ENCODE assay signal across 8 cellular contexts in genomic region chr1:145977486-145978476, GRCh38. TPM values are rescaled to one million over a fixed set of nuclear protein-coding genes. Genes with fewer than 3 reads are reported as not detected.
DNase-seq lines count a peak whose midpoint lies in the region; ATAC-seq and TF ChIP-seq lines count a peak whose summit lies in the region.

No MANE protein-coding gene starts in this region.

- H3K27me3 Mint-ChIP-seq in activated T-cell treated with anti-CD3 and anti-CD28 coated beads, Interleukin-2, amount 50 U/mL, for 24 hours, result no peaks in the 10 kb centered on the region

- peaks cover 3% of the 10 kb centered on the region for H3K36me3 Mint-ChIP-seq in activated T-cell treated with anti-CD3 and anti-CD28 coated beads, Interleukin-2, amount 50 U/mL, for 24 hours (ENCODE audit: low read depth)

- H3K79me2 ChIP-seq in PC-3 (ENCODE audit: low read length), result no peaks in the 10 kb centered on the region

- POLR2A ChIA-PET in PC-3 (lab: Charles Lee; ENCODE audit: unreplicated experiment), result no interaction called here

- H3K4me1 ChIP-seq in PC-3 (ENCODE audit: insufficient read depth, low read length) (peaks cover 37% of the 10 kb centered on the region), esophagus squamous epithelium (peaks cover 39 to 60% (median 50%) of the 10 kb centered on the region in 3 donors)

- peaks cover 30% of the 10 kb centered on the region for H3K4me1 Mint-ChIP-seq in activated T-cell treated with anti-CD3 and anti-CD28 coated beads, Interleukin-2, amount 50 U/mL, for 24 hours (ENCODE audit: low read depth)

- no peaks in the 10 kb centered on the region for H3K9me3 Mint-ChIP-seq in activated T-cell treated with anti-CD3 and anti-CD28 coated beads, Interleukin-2, amount 50 U/mL, for 24 hours

- intact Hi-C loops in PC-3 (cut with micrococcal nuclease), result loop anchor here (1.0 to 2.0 kb wide), 3 partner anchors 30 to 51 kb away; partner anchors contain the start of gene RBM8A
- intact Hi-C loops in esophagus squamous epithelium (cut with DNase I), result loop anchor here (2.0 kb wide), 1 partner anchor 29 kb away; no protein-coding TSS in a partner anchor

- CTCF ChIA-PET in PC-3 (lab: Charles Lee), result interaction anchor here (0.6 to 3.0 kb wide), 4 partner anchors 20 to 86 kb away, joined by 3 to 34 read pairs (median 8); partner anchors contain the start of gene LIX1L

- H4K20me1 ChIP-seq in PC-3 (ENCODE audit: low read length), result no peaks in the 10 kb centered on the region

- peak overlapping the region; percentile 75 for H2AFZ ChIP-seq in PC-3 (ENCODE audit: low read length)

- no peaks in the 10 kb centered on the region for H3K27me3 ChIP-seq in PC-3 (ENCODE audit: low read length)
- H3K27me3 ChIP-seq in esophagus squamous epithelium, result no peaks in the 10 kb centered on the region

- TF ChIP-seq POLR2A in esophagus squamous epithelium (IDR thresholded peaks at IDR 0.05), result no peak

- H3K4me2 ChIP-seq in PC-3 (ENCODE audit: low read length), result peak overlapping the region; percentile 79

- H3K4me3 Mint-ChIP-seq in activated T-cell treated with anti-CD3 and anti-CD28 coated beads, Interleukin-2, amount 50 U/mL, for 24 hours, result peak overlapping the region; percentile 47

- 15 to 20% methylated on average over 8 to 9 of the region's 9 CpGs for WGBS in esophagus squamous epithelium, 2 donors

- no peak overlapping the region for H3K4me3 ChIP-seq in PC-3 (ENCODE audit: low read length)
- H3K4me3 ChIP-seq in esophagus squamous epithelium, result peak overlapping the region in 1 of 4 donors; percentile 44

- no peaks in the 10 kb centered on the region for H3K9me2 ChIP-seq in PC-3 (replicated peaks; ENCODE audit: low read length)

- H3K36me3 ChIP-seq in PC-3 (ENCODE audit: low read depth, low read length) (no peaks in the 10 kb centered on the region), esophagus squamous epithelium (peaks cover 0 to 4% (median 0%) of the 10 kb centered on the region in 3 donors)

- H3F3A ChIP-seq in PC-3 (ENCODE audit: low read length, unreplicated experiment), result no peaks in the 10 kb centered on the region

- ATAC-seq in PC-3, result peak; percentile 42
- ATAC-seq in GM19452 (IDR thresholded peaks at IDR 0.05; ENCODE audit: unreplicated experiment), result no peak

- TF ChIP-seq CTCF in PC-3 (conservative IDR thresholded peaks at IDR 0.05; ENCODE audit: low read depth, low read length) (peak; percentile 97), esophagus squamous epithelium (IDR thresholded peaks at IDR 0.05) (peak; percentile 72 to 94 (median 93))

- no TSS peak for BruUV-seq in PC-3 (replicated peaks; lab: Mats Ljungman, UMichigan)

- H3K9me3 ChIP-seq in PC-3 (ENCODE audit: low read length) (no peaks in the 10 kb centered on the region), esophagus squamous epithelium (no peaks in the 10 kb centered on the region)

- H3K9ac ChIP-seq in PC-3 (ENCODE audit: low read length), result peak overlapping the region; percentile 67

- H3K27ac ChIP-seq in PC-3 (ENCODE audit: low read length) (peak overlapping the region; percentile 87), esophagus squamous epithelium (peak overlapping the region; percentile 90 to 98 (median 96))

- H3K27ac Mint-ChIP-seq in activated T-cell treated with anti-CD3 and anti-CD28 coated beads, Interleukin-2, amount 50 U/mL, for 24 hours, result no peak overlapping the region

- peak; percentile 82 for DNase-seq in Daoy (ENCODE audit: low read depth)
- peak; percentile 49 for DNase-seq in KG1 (lab: John Stamatoyannopoulos, UW)
- DNase-seq in PC-3, result peak; percentile 90
- peak; percentile 69 for DNase-seq in activated T-cell treated with anti-CD3 and anti-CD28 coated beads, Interleukin-2, amount 50 U/mL, for 24 hours
- DNase-seq in esophagus squamous epithelium (lab: John Stamatoyannopoulos, UW), result no peak
- DNase-seq in myocyte (ENCODE audit: low read depth), result peak; percentile 83
- DNase-seq in superior temporal gyrus (ENCODE audit: extremely low spot score), result peak; percentile 94

RNA-seq across cellular contexts. Expression of gene POLR3GL, which starts 13.3 kb away (rescaled TPM):
- total RNA-seq in Daoy (2014; rRNA removed; shearing (Covaris generic)), result 9.0 and 12.6 TPM in 2 replicates
- total RNA-seq in PC-3 (2014; rRNA removed) (3.7 and 8.4 TPM in 2 replicates), esophagus squamous epithelium (10 to 100 TPM in 2 of 4 donors, 1 to 10 TPM in 2; 2.9 to 15.9 (median 9.8) TPM), myocyte (36.0 and 37.3 TPM in 2 replicates)
- polyA plus RNA-seq in myocyte (2012), result 60.7 TPM

RNA-seq across cellular contexts. Expression of gene ANKRD34A, which starts 13.4 kb away (rescaled TPM):
- total RNA-seq in Daoy (2014; rRNA removed; shearing (Covaris generic)), result 0.63 TPM in 1 of 2 replicates, not detected in the other
- 0.29 and 2.8 TPM in 2 replicates for total RNA-seq in PC-3 (2014; rRNA removed)
- total RNA-seq in esophagus squamous epithelium, result under 1 TPM; 0.04 to 0.67 (median 0.30) TPM
- 1.6 and 2.5 TPM in 2 replicates for total RNA-seq in myocyte
- polyA plus RNA-seq in myocyte (2012), result 3.4 TPM

RNA-seq across cellular contexts. Expression of gene TXNIP, which starts 18.6 kb away (rescaled TPM):
- 2.6 and 2.8 TPM in 2 replicates for total RNA-seq in Daoy (2014; rRNA removed; shearing (Covaris generic))
- total RNA-seq in PC-3 (2014; rRNA removed) (45.3 and 66.6 TPM in 2 replicates), esophagus squamous epithelium (100 to 1,000 TPM in 3 of 4 donors, 10 to 100 TPM in 1; 94.9 to 942 (median 328) TPM), myocyte (260 and 398 TPM in 2 replicates)
- polyA plus RNA-seq in myocyte (2012), result 233 TPM

RNA-seq across cellular contexts. Expression of gene LIX1L, which starts 20.0 kb away (rescaled TPM):
- total RNA-seq in Daoy (2014; rRNA removed; shearing (Covaris generic)), result 16.0 and 21.0 TPM in 2 replicates
- total RNA-seq in PC-3 (2014; rRNA removed), result 12.5 and 13.6 TPM in 2 replicates
- total RNA-seq in esophagus squamous epithelium, result 10 to 100 TPM in 1 of 4 donors, 1 to 10 TPM in 3; 1.9 to 12.2 (median 5.9) TPM
- 24.4 and 24.7 TPM in 2 replicates for total RNA-seq in myocyte
- 16.1 TPM for polyA plus RNA-seq in myocyte (2012)

RNA-seq across cellular contexts. Expression of gene HJV, which starts 43.8 kb away (rescaled TPM):
- total RNA-seq in Daoy (2014; rRNA removed; shearing (Covaris generic)), result not detected in 2 replicates
- not detected in 2 replicates for total RNA-seq in PC-3 (2014; rRNA removed)
- not detected for total RNA-seq in esophagus squamous epithelium
- 184 and 334 TPM in 2 replicates for total RNA-seq in myocyte
- polyA plus RNA-seq in myocyte (2012), result 35.7 TPM

Comparison
In these comparisons a context has a peak if more than half of its experiments do, and no peak if none do; other contexts are left out.
1. RNA of gene TXNIP, which starts 18.6 kb away (total RNA-seq): 94.9 to 942 TPM in esophagus squamous epithelium, 260 to 398 TPM in myocyte and 45.3 to 66.6 TPM in PC-3; 2.6 to 2.8 TPM in Daoy; every median in the first group is over 10 times any median in the second.